In the genomic region with DNA sequence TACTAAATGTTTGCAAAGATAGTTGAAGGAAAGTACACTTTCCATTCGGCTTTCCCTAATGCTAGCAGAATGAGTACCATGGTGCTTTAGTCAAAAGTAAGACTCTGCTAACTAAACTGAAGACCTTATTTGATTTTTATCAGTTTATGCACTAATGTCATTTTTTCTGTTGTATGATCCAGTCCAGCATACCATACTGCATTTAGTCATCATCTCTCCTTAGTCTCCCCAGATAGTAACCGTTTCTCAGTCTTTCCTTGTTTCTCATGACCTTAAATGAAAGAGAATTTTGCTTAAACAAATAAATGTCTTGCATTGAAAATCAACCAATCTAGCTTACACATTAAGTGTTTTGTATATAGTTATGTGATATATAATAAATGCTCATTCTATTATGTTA, we compare ENCODE assay signal across 25 cellular contexts.
"Had no signal": no experiment of that assay in that cellular context is flagged by ENCODE, and none has a peak within 500 bp of the region (broad histone marks: within the 10 kb centered on the region; RNA-seq: fewer than 3 reads in every experiment).

No MANE protein-coding gene starts in this region.

- H3K4me1 ChIP-seq: esophagus squamous epithelium, gastrocnemius medialis, parathyroid adenoma, right atrium auricular region, transverse colon, upper lobe of right lung, uterus had no signal

- H3K27ac ChIP-seq: esophagus squamous epithelium, gastrocnemius medialis, neutrophil, parathyroid adenoma, right atrium auricular region, suprapubic skin, transverse colon, upper lobe of right lung, uterus had no signal

- H3K79me2 ChIP-seq: parathyroid adenoma had no signal

- H3K36me3 ChIP-seq: esophagus squamous epithelium, gastrocnemius medialis, neutrophil, right atrium auricular region, suprapubic skin, transverse colon, upper lobe of right lung, uterus had no signal

- DNase-seq: cortex of kidney; effector memory CD8-positive, alpha-beta T cell; erythroblast; esophagus squamous epithelium; foreskin fibroblast; gastrocnemius medialis; head of caudate nucleus; kidney; mucosa of descending colon; naive B cell; stimulated activated CD4-positive, alpha-beta T cell treated with anti-CD3 and anti-CD28 coated beads, Interleukin-12 subunit alpha, Interleukin-12 subunit beta, amount 100 ng/mL, for 4 hours; stimulated activated CD4-positive, alpha-beta T cell treated with anti-CD3 and anti-CD28 coated beads, Interleukin-1b, Interleukin-23, amount 100 ng/mL, for 48 hours; stimulated activated CD4-positive, alpha-beta T cell treated with anti-CD3 and anti-CD28 coated beads, Interleukin-4, amount 100 ng/mL, for 1 hour; stimulated activated CD8-positive, alpha-beta memory T cell treated with anti-CD3 and anti-CD28 coated beads, Interleukin-4, amount 100 ng/mL, for 48 hours; stimulated activated naive CD4-positive, alpha-beta T cell; stimulated activated naive CD8-positive, alpha-beta T cell treated with anti-CD3 and anti-CD28 coated beads, Interleukin-15, amount 100 ng/mL, for 72 hours; transverse colon; upper lobe of right lung; uterus had no signal

- H3K27me3 ChIP-seq: esophagus squamous epithelium, gastrocnemius medialis, neutrophil, right atrium auricular region, suprapubic skin, transverse colon, upper lobe of right lung, uterus had no signal

- H3K4me2 ChIP-seq: smooth muscle cell had no signal

- H3K4me3 ChIP-seq: esophagus squamous epithelium, gastrocnemius medialis, lung, mucosa of descending colon, right atrium auricular region, smooth muscle cell, suprapubic skin, transverse colon, upper lobe of right lung, uterus had no signal

- H2AFZ ChIP-seq: parathyroid adenoma had no signal

- H3K9ac ChIP-seq: parathyroid adenoma had no signal

- H3K9me3 ChIP-seq: esophagus squamous epithelium, gastrocnemius medialis, mucosa of descending colon, neutrophil, right atrium auricular region, suprapubic skin, transverse colon, upper lobe of right lung, uterus had no signal
